ENCODE assay signal across 18 cellular contexts in genomic region chr16:29835926-29836325, GRCh38. TPM values are rescaled to one million over a fixed set of nuclear protein-coding genes. Genes with fewer than 3 reads are reported as not detected.
A peak's percentile ranks its signal among the peaks of the same experiment; 100 is the strongest.
DNase-seq lines count a peak whose midpoint lies in the region; ATAC-seq and TF ChIP-seq lines count a peak whose summit lies in the region.
"Had no signal": no experiment of that assay in that cellular context is flagged by ENCODE, and none has a peak within 500 bp of the region (broad histone marks: within the 10 kb centered on the region; RNA-seq: fewer than 3 reads in every experiment).

No MANE protein-coding gene starts in this region.

- peak overlapping the region; percentile 37 for H3K27ac Mint-ChIP-seq in activated naive CD8-positive, alpha-beta T cell treated with anti-CD3 and anti-CD28 coated beads, Interleukin-2, amount 50 U/mL, for 24 hours
- H3K27ac Mint-ChIP-seq: CD14-positive monocyte, HFFc6 had no signal

- H2BK120ac ChIP-seq in trophoblast cell (ENCODE audit: insufficient read depth, low read length, poor library complexity), result no peak overlapping the region

- no peak overlapping the region for H3K9ac ChIP-seq in trophoblast cell (ENCODE audit: low read length)
- H3K9ac ChIP-seq: BLaER1 treated with 17β-estradiol and CSF1 and Interleukin-3, amounts not matched to agents 10 nM and 100 nM had no signal

- H3K14ac ChIP-seq in trophoblast cell (ENCODE audit: low read length), result no peak overlapping the region

- no peak for TF ChIP-seq CTCF in mucosa of descending colon (IDR thresholded peaks at IDR 0.05)

- no peak overlapping the region for H4K91ac ChIP-seq in trophoblast cell (ENCODE audit: low read depth, low read length)

- no peak for ATAC-seq in activated naive CD8-positive, alpha-beta T cell treated with anti-CD3 and anti-CD28 coated beads, Interleukin-2, amount 50 U/mL, for 24 hours
- no peak for ATAC-seq in HG02678 (IDR thresholded peaks at IDR 0.05; ENCODE audit: unreplicated experiment)
- ATAC-seq in mucosa of descending colon, result no peak

- no peak overlapping the region for H4K12ac ChIP-seq in trophoblast cell (ENCODE audit: low read depth, low read length)

- H3K36me3 ChIP-seq in trophoblast cell (ENCODE audit: control insufficient read depth in 1 of 2, insufficient read depth in 2 of 2, low read length in 2 of 2) (peaks cover 2 to 6% of the 10 kb centered on the region in 2 experiments), mucosa of descending colon (ENCODE audit: low read depth) (peaks cover 29% of the 10 kb centered on the region)
- H3K36me3 ChIP-seq: BE2C, HAP-1 had no signal

- DNase-seq in ACHN, result peak; percentile 82
- DNase-seq in Caki2 (ENCODE audit: low read depth), result peak; percentile 71
- DNase-seq in activated naive CD8-positive, alpha-beta T cell treated with anti-CD3 and anti-CD28 coated beads, Interleukin-2, amount 50 U/mL, for 24 hours, result no peak
- peak; percentile 22 to 48 for DNase-seq in trophoblast cell
- DNase-seq in mucosa of descending colon, result no peak
- DNase-seq: AML-193; BE2C; Calu3; CD4-positive, alpha-beta T cell; CD8-positive, alpha-beta memory T cell; DMS153; DND-41; GOT3; HFFc6 had no signal

- H3K4me1 ChIP-seq in trophoblast cell (ENCODE audit: control insufficient read depth in 1 of 2, insufficient read depth in 2 of 2, low read length in 2 of 2) (no peaks in the 10 kb centered on the region), mucosa of descending colon (ENCODE audit: low read depth) (no peaks in the 10 kb centered on the region)
- H3K4me1 ChIP-seq: BE2C; BLaER1 treated with 17β-estradiol and CSF1 and Interleukin-3, amounts not matched to agents 10 nM and 100 nM; HAP-1 had no signal

- H3K4me2 ChIP-seq in trophoblast cell (ENCODE audit: low read length), result no peak overlapping the region
- H3K4me2 ChIP-seq: BLaER1 treated with 17β-estradiol and CSF1 and Interleukin-3, amounts not matched to agents 10 nM and 100 nM had no signal

- H3K4me3 ChIP-seq in trophoblast cell (ENCODE audit: low read depth, low read length), result no peak overlapping the region
- H3K4me3 ChIP-seq in mucosa of descending colon, result no peak overlapping the region
- H3K4me3 ChIP-seq: BLaER1 treated with 17β-estradiol and CSF1 and Interleukin-3, amounts not matched to agents 10 nM and 100 nM; HAP-1 had no signal

- no peak overlapping the region for H3K23ac ChIP-seq in trophoblast cell (ENCODE audit: low read length)

- peaks cover 10% of the 10 kb centered on the region for H3K36me3 Mint-ChIP-seq in activated naive CD8-positive, alpha-beta T cell treated with anti-CD3 and anti-CD28 coated beads, Interleukin-2, amount 50 U/mL, for 24 hours (ENCODE audit: low read depth)

- H3K27me3 Mint-ChIP-seq in activated naive CD8-positive, alpha-beta T cell treated with anti-CD3 and anti-CD28 coated beads, Interleukin-2, amount 50 U/mL, for 24 hours, result no peaks in the 10 kb centered on the region
- H3K27me3 Mint-ChIP-seq: CD4-positive, alpha-beta T cell; CD8-positive, alpha-beta memory T cell had no signal

- no peak overlapping the region for H3K27ac ChIP-seq in trophoblast cell (ENCODE audit: low read depth, low read length)
- H3K27ac ChIP-seq: BLaER1 treated with 17β-estradiol and CSF1 and Interleukin-3, amounts not matched to agents 10 nM and 100 nM had no signal

- H3K79me2 ChIP-seq in trophoblast cell (ENCODE audit: control insufficient read depth, insufficient read depth, low read length, poor library complexity), result no peaks in the 10 kb centered on the region

- H3K79me1 ChIP-seq in trophoblast cell (ENCODE audit: low read length), result no peaks in the 10 kb centered on the region

- H2BK5ac ChIP-seq in trophoblast cell (ENCODE audit: low read depth, low read length, poor library complexity), result no peak overlapping the region

- H3K9me3 ChIP-seq in trophoblast cell (ENCODE audit: insufficient read depth, low read depth, low read length) (no peaks in the 10 kb centered on the region), mucosa of descending colon (no peaks in the 10 kb centered on the region)
- H3K9me3 ChIP-seq: BE2C; BLaER1 treated with 17β-estradiol and CSF1 and Interleukin-3, amounts not matched to agents 10 nM and 100 nM; HAP-1 had no signal

- H2BK12ac ChIP-seq in trophoblast cell (ENCODE audit: low read length), result no peak overlapping the region

- no peak overlapping the region for H4K8ac ChIP-seq in trophoblast cell (ENCODE audit: low read depth, low read length)

- no peak overlapping the region for H3K4me3 Mint-ChIP-seq in activated naive CD8-positive, alpha-beta T cell treated with anti-CD3 and anti-CD28 coated beads, Interleukin-2, amount 50 U/mL, for 24 hours
- H3K4me3 Mint-ChIP-seq: CD14-positive monocyte; CD4-positive, alpha-beta T cell; CD8-positive, alpha-beta memory T cell; HFFc6 had no signal

- intact Hi-C loops in mucosa of descending colon (cut with DNase I, micrococcal nuclease), result no loop called here

- in situ Hi-C loops in ACHN (cut with HindIII; ENCODE audit: low pct_ligation_motif_present, low pct_unique_long_range_greater_than_20kb, low sequenced_read_pairs) (no loop called here), Caki2 (cut with HindIII; ENCODE audit: low pct_unique_long_range_greater_than_20kb, low sequenced_read_pairs) (no loop called here)

- no peak overlapping the region for H2AK5ac ChIP-seq in trophoblast cell (ENCODE audit: low read length)

- H3K4ac ChIP-seq in trophoblast cell (ENCODE audit: low read depth, low read length), result no peak overlapping the region

- no peaks in the 10 kb centered on the region for H3K27me3 ChIP-seq in trophoblast cell (ENCODE audit: insufficient read depth, low read length)
- H3K27me3 ChIP-seq: BE2C; BLaER1 treated with 17β-estradiol and CSF1 and Interleukin-3, amounts not matched to agents 10 nM and 100 nM had no signal

- no CpG with 5 or more reads among the region's 7 CpGs for WGBS in trophoblast cell (ENCODE audit: extremely low coverage, insufficient coverage, insufficient read length)

- no peak overlapping the region for H3K18ac ChIP-seq in trophoblast cell (ENCODE audit: low read length)

- no peaks in the 10 kb centered on the region for H3K9me3 Mint-ChIP-seq in activated naive CD8-positive, alpha-beta T cell treated with anti-CD3 and anti-CD28 coated beads, Interleukin-2, amount 50 U/mL, for 24 hours
- H3K9me3 Mint-ChIP-seq: CD14-positive monocyte; CD4-positive, alpha-beta T cell; CD8-positive, alpha-beta memory T cell; HFFc6 had no signal

- peaks cover 11% of the 10 kb centered on the region for H3K4me1 Mint-ChIP-seq in activated naive CD8-positive, alpha-beta T cell treated with anti-CD3 and anti-CD28 coated beads, Interleukin-2, amount 50 U/mL, for 24 hours
- H3K4me1 Mint-ChIP-seq: CD14-positive monocyte had no signal

- no peak overlapping the region for H2AFZ ChIP-seq in trophoblast cell (ENCODE audit: insufficient read depth, low read length, poor library complexity)

RNA-seq across cellular contexts. Expression of gene MVP, which starts 15.7 kb away (rescaled TPM):
- total RNA-seq in Caki2 (2014; rRNA removed; shearing (Covaris generic); ENCODE audit: low replicate concordance), result 282 and 291 TPM in 2 replicates
- polyA plus RNA-seq in trophoblast cell (2013), result 24.4 and 24.5 TPM in 2 replicates
- total RNA-seq in mucosa of descending colon, result 100 to 1,000 TPM; 307 to 552 (median 529) TPM

RNA-seq across cellular contexts. Expression of gene PAGR1, which starts 20.0 kb away (rescaled TPM):
- total RNA-seq in Caki2 (2014; rRNA removed; shearing (Covaris generic); ENCODE audit: low replicate concordance), result 117 and 122 TPM in 2 replicates
- polyA plus RNA-seq in trophoblast cell (2013), result 33.5 and 34.4 TPM in 2 replicates
- total RNA-seq in mucosa of descending colon, result 10 to 100 TPM; 15.6 to 25.1 (median 20.5) TPM

RNA-seq across cellular contexts. Expression of gene PRRT2, which starts 23.9 kb away (rescaled TPM):
- total RNA-seq in Caki2 (2014; rRNA removed; shearing (Covaris generic); ENCODE audit: low replicate concordance), result not detected in 2 replicates
- polyA plus RNA-seq in trophoblast cell (2013), result 3.9 and 4.1 TPM in 2 replicates
- 10 to 100 TPM in 1 of 3 donors, under 1 TPM in 2; 0.81 to 15.2 (median 0.94) TPM for total RNA-seq in mucosa of descending colon
- polyA plus RNA-seq: CD14-positive monocyte had no signal

RNA-seq across cellular contexts. Expression of gene CDIPT, which starts 27.1 kb away (rescaled TPM):
- total RNA-seq in Caki2 (2014; rRNA removed; shearing (Covaris generic); ENCODE audit: low replicate concordance), result 92.6 and 130 TPM in 2 replicates
- 51.3 and 53.4 TPM in 2 replicates for polyA plus RNA-seq in trophoblast cell (2013)
- total RNA-seq in mucosa of descending colon, result 100 to 1,000 TPM in 1 of 3 donors, 10 to 100 TPM in 2; 53.1 to 102 (median 90.5) TPM

RNA-seq across cellular contexts. Expression of gene MAZ, which starts 29.6 kb away (rescaled TPM):
- 339 and 403 TPM in 2 replicates for total RNA-seq in Caki2 (2014; rRNA removed; shearing (Covaris generic); ENCODE audit: low replicate concordance)
- 151 and 161 TPM in 2 replicates for polyA plus RNA-seq in trophoblast cell (2013)
- total RNA-seq in mucosa of descending colon, result 100 to 1,000 TPM; 224 to 415 (median 225) TPM

Comparison
In these comparisons a context has a peak if more than half of its experiments do, and no peak if none do; other contexts are left out.
1. DNase-seq: peak in ACHN (single experiment), Caki2 (single experiment) and trophoblast cell (2 of 2); none in activated naive CD8-positive, alpha-beta T cell treated with anti-CD3 and anti-CD28 coated beads, Interleukin-2, amount 50 U/mL, for 24 hours (single experiment) and mucosa of descending colon (0 of 3).